In the genomic region with DNA sequence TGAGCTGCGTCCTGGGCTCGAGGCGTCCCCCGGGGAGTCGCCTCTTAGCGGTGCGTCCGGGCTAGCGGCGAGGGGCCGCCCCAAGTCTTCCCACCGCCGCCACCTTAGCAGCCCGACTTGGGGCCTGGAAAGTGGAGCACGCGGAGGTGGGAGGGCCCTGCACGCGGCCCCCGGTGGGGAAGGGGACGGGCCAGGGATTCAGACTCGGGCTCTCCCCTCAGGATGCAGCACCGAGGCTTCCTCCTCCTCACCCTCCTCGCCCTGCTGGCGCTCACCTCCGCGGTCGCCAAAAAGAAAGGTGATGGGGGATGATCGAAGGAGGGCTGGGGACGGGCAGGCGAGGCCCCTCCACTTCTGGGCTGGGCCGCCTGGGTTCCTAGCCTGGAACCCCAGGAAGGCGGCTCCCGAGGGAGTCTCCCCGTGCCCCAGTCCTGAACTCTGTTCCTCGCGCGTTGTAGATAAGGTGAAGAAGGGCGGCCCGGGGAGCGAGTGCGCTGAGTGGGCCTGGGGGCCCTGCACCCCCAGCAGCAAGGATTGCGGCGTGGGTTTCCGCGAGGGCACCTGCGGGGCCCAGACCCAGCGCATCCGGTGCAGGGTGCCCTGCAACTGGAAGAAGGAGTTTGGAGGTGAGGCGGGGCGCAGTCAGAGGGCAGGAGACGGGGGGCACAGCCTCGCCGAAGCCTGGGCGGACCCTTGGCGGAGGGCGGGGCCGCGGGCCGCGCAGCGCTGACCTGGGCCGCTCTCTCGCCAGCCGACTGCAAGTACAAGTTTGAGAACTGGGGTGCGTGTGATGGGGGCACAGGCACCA, we compare ENCODE assay signal across 2 cellular contexts.
A peak's percentile ranks its signal among the peaks of the same experiment; 100 is the strongest.
TF ChIP-seq lines count a peak whose summit lies in the region.

No MANE protein-coding gene starts in this region.

TF ChIP-seq in HEK293, 187 proteins besides CTCF, POLR2A, EP300 and RAD21 (continued from another document and continues in another):
- TF ChIP-seq, protein P1, sequence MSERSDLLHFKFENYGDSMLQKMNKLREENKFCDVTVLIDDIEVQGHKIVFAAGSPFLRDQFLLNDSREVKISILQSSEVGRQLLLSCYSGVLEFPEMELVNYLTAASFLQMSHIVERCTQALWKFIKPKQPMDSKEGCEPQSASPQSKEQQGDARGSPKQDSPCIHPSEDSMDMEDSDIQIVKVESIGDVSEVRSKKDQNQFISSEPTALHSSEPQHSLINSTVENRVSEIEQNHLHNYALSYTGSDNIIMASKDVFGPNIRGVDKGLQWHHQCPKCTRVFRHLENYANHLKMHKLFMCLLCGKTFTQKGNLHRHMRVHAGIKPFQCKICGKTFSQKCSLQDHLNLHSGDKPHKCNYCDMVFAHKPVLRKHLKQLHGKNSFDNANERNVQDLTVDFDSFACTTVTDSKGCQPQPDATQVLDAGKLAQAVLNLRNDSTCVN (tag by site-specific recombination; optimal IDR thresholded peaks at IDR 0.05): peak; percentile 48
- peak; percentile 83 for TF ChIP-seq PATZ1 (tag by site-specific recombination; IDR thresholded peaks at IDR 0.05)
- peak; percentile 62 for TF ChIP-seq ZIC2 (tag by site-specific recombination; IDR thresholded peaks at IDR 0.05)
- peak; percentile 58 for TF ChIP-seq ZBTB20 (tag by site-specific recombination; IDR thresholded peaks at IDR 0.05)
- no peak for TF ChIP-seq KLF16 (tag by site-specific recombination; IDR thresholded peaks at IDR 0.05)
- peak; percentile 31; the same call in 1 of the 2 replicates for TF ChIP-seq SP3 (tag by site-specific recombination; IDR thresholded peaks at IDR 0.05)
- TF ChIP-seq ZBTB10 (tag by site-specific recombination; IDR thresholded peaks at IDR 0.05): peak; percentile 35; the same call in 1 of the 2 replicates
- TF ChIP-seq ZSCAN4 (tag by site-specific recombination; IDR thresholded peaks at IDR 0.05): no peak
- TF ChIP-seq KLF9 (tag by site-specific recombination; IDR thresholded peaks at IDR 0.05; ENCODE audit: low read depth): peak; percentile 52; the same call in 1 of the 2 replicates
- TF ChIP-seq ZNF398 (tag by site-specific recombination; IDR thresholded peaks at IDR 0.05): peak; percentile 38; the same call in 1 of the 2 replicates
- peak; percentile 41; the same call in 1 of the 2 replicates for TF ChIP-seq KLF8 (tag by site-specific recombination; IDR thresholded peaks at IDR 0.05)
- 0 out of 2 replicates have a peak, but pooled peaks have one; percentile 34 for TF ChIP-seq ZNF423 (tag by site-specific recombination; IDR thresholded peaks at IDR 0.05)
- no peak for TF ChIP-seq ZNF350 (tag by site-specific recombination; IDR thresholded peaks at IDR 0.05)

TF ChIP-seq in HepG2, 621 proteins besides CTCF, POLR2A, EP300 and RAD21 (continued from another document and continues in another):
- no peak for TF ChIP-seq ZBTB49 (CRISPR knock-in tag; IDR thresholded peaks at IDR 0.05; ENCODE audit: borderline replicate concordance)
- no peak for TF ChIP-seq PRDM15 (CRISPR knock-in tag; IDR thresholded peaks at IDR 0.05)
- TF ChIP-seq ZNF879 (CRISPR knock-in tag; IDR thresholded peaks at IDR 0.05): no peak
- TF ChIP-seq HOXA3 (CRISPR knock-in tag; IDR thresholded peaks at IDR 0.05): 0 out of 2 replicates have a peak, but pooled peaks have one; percentile 40
- TF ChIP-seq ZBTB46 (CRISPR knock-in tag; IDR thresholded peaks at IDR 0.05; ENCODE audit: borderline replicate concordance): no peak
- TF ChIP-seq ZNF768 (CRISPR knock-in tag; IDR thresholded peaks at IDR 0.05): no peak; the same call in 1 of the 2 replicates
- TF ChIP-seq, protein P2, sequence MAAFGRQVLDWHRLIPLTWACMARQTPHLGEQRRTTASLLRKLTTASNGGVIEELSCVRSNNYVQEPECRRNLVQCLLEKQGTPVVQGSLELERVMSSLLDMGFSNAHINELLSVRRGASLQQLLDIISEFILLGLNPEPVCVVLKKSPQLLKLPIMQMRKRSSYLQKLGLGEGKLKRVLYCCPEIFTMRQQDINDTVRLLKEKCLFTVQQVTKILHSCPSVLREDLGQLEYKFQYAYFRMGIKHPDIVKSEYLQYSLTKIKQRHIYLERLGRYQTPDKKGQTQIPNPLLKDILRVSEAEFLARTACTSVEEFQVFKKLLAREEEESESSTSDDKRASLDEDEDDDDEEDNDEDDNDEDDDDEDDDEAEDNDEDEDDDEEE (CRISPR knock-in tag; IDR thresholded peaks at IDR 0.05): peak; percentile 81
- TF ChIP-seq IRF2 (CRISPR knock-in tag; IDR thresholded peaks at IDR 0.05): 0 out of 2 replicates have a peak, but pooled peaks have one; percentile 46
- peak; percentile 51 for TF ChIP-seq MAX (IDR thresholded peaks at IDR 0.05)
- no peak for TF ChIP-seq TBX3 (IDR thresholded peaks at IDR 0.05; ENCODE audit: borderline replicate concordance)
- TF ChIP-seq SOX6 (IDR thresholded peaks at IDR 0.05): no peak
- 0 out of 2 replicates have a peak, but pooled peaks have one; percentile 26 for TF ChIP-seq SOX6 (CRISPR knock-in tag; IDR thresholded peaks at IDR 0.05)
- peak; percentile 13; the same call in 1 of the 2 replicates for TF ChIP-seq ZNF788 (CRISPR knock-in tag; IDR thresholded peaks at IDR 0.05; ENCODE audit: borderline replicate concordance)
- peak in 1 of 2 experiments; percentile 39; a peak in 1 of 4 replicates for TF ChIP-seq HMGXB4 (CRISPR knock-in tag; IDR thresholded peaks at IDR 0.05; ENCODE audit: borderline replicate concordance in 1 of 2, low read depth in 1 of 2)
- peak; percentile 67; the same call in 1 of the 2 replicates for TF ChIP-seq NFKB2 (CRISPR knock-in tag; IDR thresholded peaks at IDR 0.05; ENCODE audit: borderline replicate concordance)
- no peak for TF ChIP-seq ZNF138 (CRISPR knock-in tag; IDR thresholded peaks at IDR 0.05; ENCODE audit: low read depth)
- TF ChIP-seq RBM39 (IDR thresholded peaks at IDR 0.05; ENCODE audit: low read depth, low read length, poor library complexity, severe bottlenecking): peak; percentile 76
- TF ChIP-seq, protein P3, sequence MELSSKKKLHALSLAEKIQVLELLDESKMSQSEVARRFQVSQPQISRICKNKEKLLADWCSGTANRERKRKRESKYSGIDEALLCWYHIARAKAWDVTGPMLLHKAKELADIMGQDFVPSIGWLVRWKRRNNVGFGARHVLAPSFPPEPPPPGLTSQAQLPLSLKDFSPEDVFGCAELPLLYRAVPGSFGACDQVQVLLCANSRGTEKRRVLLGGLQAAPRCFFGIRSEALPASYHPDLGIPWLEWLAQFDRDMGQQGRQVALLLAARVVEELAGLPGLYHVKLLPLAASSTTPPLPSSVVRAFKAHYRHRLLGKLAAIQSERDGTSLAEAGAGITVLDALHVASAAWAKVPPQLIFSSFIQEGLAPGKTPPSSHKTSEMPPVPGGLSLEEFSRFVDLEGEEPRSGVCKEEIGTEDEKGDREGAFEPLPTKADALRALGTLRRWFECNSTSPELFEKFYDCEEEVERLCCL (CRISPR knock-in tag; IDR thresholded peaks at IDR 0.05; ENCODE audit: borderline replicate concordance): 0 out of 2 replicates have a peak, but pooled peaks have one; percentile 30
- TF ChIP-seq ZNF639 (CRISPR knock-in tag; conservative IDR thresholded peaks at IDR 0.05): no peak
- TF ChIP-seq TBX2 (CRISPR knock-in tag; IDR thresholded peaks at IDR 0.05; ENCODE audit: borderline replicate concordance): peak; percentile 66
- no peak for TF ChIP-seq ZSCAN9 (CRISPR knock-in tag; IDR thresholded peaks at IDR 0.05; ENCODE audit: borderline replicate concordance)
- TF ChIP-seq ZSCAN5A (CRISPR knock-in tag; IDR thresholded peaks at IDR 0.05; ENCODE audit: borderline replicate concordance): no peak
- no peak for TF ChIP-seq U2AF2 (IDR thresholded peaks at IDR 0.05; ENCODE audit: low read depth, low read length)
- 0 out of 2 replicates have a peak, but pooled peaks have one; percentile 41 for TF ChIP-seq ARHGAP35 (CRISPR knock-in tag; IDR thresholded peaks at IDR 0.05; ENCODE audit: borderline replicate concordance)
